ENCODE assay signal across 17 cellular contexts in genomic region chr10:43261578-43261965, GRCh38. TPM values are rescaled to one million over a fixed set of nuclear protein-coding genes. Genes with fewer than 3 reads are reported as not detected.
DNase-seq lines count a peak whose midpoint lies in the region; TF ChIP-seq lines count a peak whose summit lies in the region.
"Had no signal": no experiment of that assay in that cellular context is flagged by ENCODE, and none has a peak within 500 bp of the region (broad histone marks: within the 10 kb centered on the region; RNA-seq: fewer than 3 reads in every experiment).

No MANE protein-coding gene starts in this region.

- no peak overlapping the region for H3K4me3 Mint-ChIP-seq in osteocyte (ENCODE audit: unreplicated experiment)

- no peak overlapping the region for H3K27ac Mint-ChIP-seq in osteocyte (ENCODE audit: unreplicated experiment)

- no peak overlapping the region for H3K4me3 ChIP-seq in BLaER1 treated with 17β-estradiol and CSF1 and Interleukin-3, amounts not matched to agents 10 nM and 100 nM
- no peak overlapping the region for H3K4me3 ChIP-seq in transverse colon

- H3K4me2 ChIP-seq in BLaER1 treated with 17β-estradiol and CSF1 and Interleukin-3, amounts not matched to agents 10 nM and 100 nM = peak overlapping the region in 7 of 11 experiments; percentile 6 to 87 (median 31); a peak in 9 of 22 replicates

- intact Hi-C loops in transverse colon (cut with DNase I; ENCODE audit: low total_unique reads) = no loop called here

- peaks cover 31% of the 10 kb centered on the region for H3K27me3 Mint-ChIP-seq in osteocyte (ENCODE audit: unreplicated experiment)

- H3K4me1 Mint-ChIP-seq in osteocyte (ENCODE audit: unreplicated experiment) = peaks cover 3% of the 10 kb centered on the region

- CTCF ChIA-PET in HEK293T (lab: Yijun Ruan, JAX) = no interaction called here

- peaks cover 0 to 28% (median 0%) of the 10 kb centered on the region in 11 experiments; a peak in 8 of 22 replicates for H4K20me1 ChIP-seq in BLaER1 treated with 17β-estradiol and CSF1 and Interleukin-3, amounts not matched to agents 10 nM and 100 nM

- no peak for TF ChIP-seq EP300 in transverse colon (IDR thresholded peaks at IDR 0.05; ENCODE audit: low read depth)

- H3K9me3 Mint-ChIP-seq in osteocyte (ENCODE audit: unreplicated experiment) = no peaks in the 10 kb centered on the region

- no peaks in the 10 kb centered on the region; a peak in 1 of 22 replicates for H3K9me3 ChIP-seq in BLaER1 treated with 17β-estradiol and CSF1 and Interleukin-3, amounts not matched to agents 10 nM and 100 nM (replicated peaks in 1 of 11)
- H3K9me3 ChIP-seq in transverse colon = no peaks in the 10 kb centered on the region

- no peak for TF ChIP-seq CTCF in osteocyte (IDR thresholded peaks at IDR 0.05)
- TF ChIP-seq CTCF in transverse colon (IDR thresholded peaks at IDR 0.05) = no peak

- TF ChIP-seq POLR2A in transverse colon (IDR thresholded peaks at IDR 0.05) = no peak

- POLR2A ChIA-PET in HEK293T (lab: Yijun Ruan, JAX) = no interaction called here

- H3K36me3 ChIP-seq in BLaER1 treated with 17β-estradiol and CSF1 and Interleukin-3, amounts not matched to agents 10 nM and 100 nM = no peaks in the 10 kb centered on the region
- no peaks in the 10 kb centered on the region for H3K36me3 ChIP-seq in transverse colon

- peaks cover 11 to 71% (median 60%) of the 10 kb centered on the region in 10 experiments for H3K4me1 ChIP-seq in BLaER1 treated with 17β-estradiol and CSF1 and Interleukin-3, amounts not matched to agents 10 nM and 100 nM
- H3K4me1 ChIP-seq in transverse colon = peaks cover 0 to 7% (median 4%) of the 10 kb centered on the region in 4 donors

- H3K36me3 Mint-ChIP-seq in osteocyte (ENCODE audit: unreplicated experiment) = no peaks in the 10 kb centered on the region

- in situ Hi-C loops in transverse colon (cut with MboI; ENCODE audit: low pct_ligation_motif_present in 1 of 4, low pct_unique_long_range_greater_than_20kb in 1 of 4, low sequenced_read_pairs in 3 of 4) = no loop called here

- DNase-seq in HEK293T (ENCODE audit: extremely low spot score) = peak; percentile 3
- peak; percentile 6 for DNase-seq in iPS-NIHi7 (ENCODE audit: extremely low spot score)
- DNase-seq in osteocyte (ENCODE audit: extremely low spot score, unreplicated experiment) = peak; percentile 66
- DNase-seq in epidermal melanocyte (ENCODE audit: insufficient read length, low spot score) = no peak
- no peak for DNase-seq in Ammon's horn (ENCODE audit: low spot score)
- DNase-seq in transverse colon = no peak
- no peak for DNase-seq in GDM1 (lab: John Stamatoyannopoulos, UW)
- DNase-seq: C1 segment of cervical spinal cord; GF-D8; HCEC 1CT; NCI-H187; NCI-H345; NCI-H526 treated with DMSO at 0.1 percent for 48 hours; NK-92 treated with Interleukin-12 subunit alpha and Interleukin-12 subunit beta, amount 100 ng/mL, for 24 hours; RPMI8226 had no signal

- WGBS in transverse colon (ENCODE audit: low coverage in 1 of 2), 2 donors = 41% methylated on average over 4 of the region's 4 CpGs; no CpG with 5 or more reads in 1 of the 2 donors

- H3K27me3 ChIP-seq in BLaER1 treated with 17β-estradiol and CSF1 and Interleukin-3, amounts not matched to agents 10 nM and 100 nM = peaks cover 31 to 40% (median 37%) of the 10 kb centered on the region in 11 experiments
- peaks cover 42% of the 10 kb centered on the region for H3K27me3 ChIP-seq in transverse colon

- no peak overlapping the region for H3K9ac ChIP-seq in BLaER1 treated with 17β-estradiol and CSF1 and Interleukin-3, amounts not matched to agents 10 nM and 100 nM

- H3K27ac ChIP-seq in BLaER1 treated with 17β-estradiol and CSF1 and Interleukin-3, amounts not matched to agents 10 nM and 100 nM = peak overlapping the region in 3 of 11 experiments; percentile 9 to 70 (median 25); a peak in 4 of 22 replicates
- no peak overlapping the region for H3K27ac ChIP-seq in transverse colon
- H3K27ac ChIP-seq: HL-60 had no signal

TF ChIP-seq in HEK293T, 16 proteins besides CTCF, POLR2A, EP300 and RAD21:
- TF ChIP-seq SUZ12 (IDR thresholded peaks at IDR 0.05) (no peak), L3MBTL2 (conservative IDR thresholded peaks at IDR 0.05) (no peak), LEF1 (IDR thresholded peaks at IDR 0.05; ENCODE audit: borderline replicate concordance) (no peak), FOXK2 (IDR thresholded peaks at IDR 0.05) (no peak), TARDBP (IDR thresholded peaks at IDR 0.05) (no peak), BHLHE40 (IDR thresholded peaks at IDR 0.05; ENCODE audit: borderline replicate concordance) (no peak), HDGF (IDR thresholded peaks at IDR 0.05; ENCODE audit: borderline replicate concordance) (no peak), FOXA1 (IDR thresholded peaks at IDR 0.05) (no peak), ELF4 (IDR thresholded peaks at IDR 0.05) (no peak), FOXM1 (IDR thresholded peaks at IDR 0.05; ENCODE audit: borderline replicate concordance) (no peak)
- TF ChIP-seq, protein P1, sequence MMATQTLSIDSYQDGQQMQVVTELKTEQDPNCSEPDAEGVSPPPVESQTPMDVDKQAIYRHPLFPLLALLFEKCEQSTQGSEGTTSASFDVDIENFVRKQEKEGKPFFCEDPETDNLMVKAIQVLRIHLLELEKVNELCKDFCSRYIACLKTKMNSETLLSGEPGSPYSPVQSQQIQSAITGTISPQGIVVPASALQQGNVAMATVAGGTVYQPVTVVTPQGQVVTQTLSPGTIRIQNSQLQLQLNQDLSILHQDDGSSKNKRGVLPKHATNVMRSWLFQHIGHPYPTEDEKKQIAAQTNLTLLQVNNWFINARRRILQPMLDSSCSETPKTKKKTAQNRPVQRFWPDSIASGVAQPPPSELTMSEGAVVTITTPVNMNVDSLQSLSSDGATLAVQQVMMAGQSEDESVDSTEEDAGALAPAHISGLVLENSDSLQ (IDR thresholded peaks at IDR 0.05) = no peak

RNA-seq across cellular contexts. Expression of gene RASGEF1A, which starts 5.3 kb away (rescaled TPM):
- not detected in 2 replicates for total RNA-seq in osteocyte
- 1 to 10 TPM in 1 of 4 donors, under 1 TPM in 1, not detected in 2; 0.41 to 2.5 TPM for total RNA-seq in transverse colon

Comparison
In these comparisons a context has a peak if more than half of its experiments do, and no peak if none do; other contexts are left out.
1. DNase-seq: peak in HEK293T (single experiment), iPS-NIHi7 (single experiment) and osteocyte (single experiment); none in epidermal melanocyte (single experiment), Ammon's horn (single experiment), transverse colon (single experiment) and GDM1 (single experiment).